23 cellular contexts compared by ENCODE assay signal in the genomic region with DNA sequence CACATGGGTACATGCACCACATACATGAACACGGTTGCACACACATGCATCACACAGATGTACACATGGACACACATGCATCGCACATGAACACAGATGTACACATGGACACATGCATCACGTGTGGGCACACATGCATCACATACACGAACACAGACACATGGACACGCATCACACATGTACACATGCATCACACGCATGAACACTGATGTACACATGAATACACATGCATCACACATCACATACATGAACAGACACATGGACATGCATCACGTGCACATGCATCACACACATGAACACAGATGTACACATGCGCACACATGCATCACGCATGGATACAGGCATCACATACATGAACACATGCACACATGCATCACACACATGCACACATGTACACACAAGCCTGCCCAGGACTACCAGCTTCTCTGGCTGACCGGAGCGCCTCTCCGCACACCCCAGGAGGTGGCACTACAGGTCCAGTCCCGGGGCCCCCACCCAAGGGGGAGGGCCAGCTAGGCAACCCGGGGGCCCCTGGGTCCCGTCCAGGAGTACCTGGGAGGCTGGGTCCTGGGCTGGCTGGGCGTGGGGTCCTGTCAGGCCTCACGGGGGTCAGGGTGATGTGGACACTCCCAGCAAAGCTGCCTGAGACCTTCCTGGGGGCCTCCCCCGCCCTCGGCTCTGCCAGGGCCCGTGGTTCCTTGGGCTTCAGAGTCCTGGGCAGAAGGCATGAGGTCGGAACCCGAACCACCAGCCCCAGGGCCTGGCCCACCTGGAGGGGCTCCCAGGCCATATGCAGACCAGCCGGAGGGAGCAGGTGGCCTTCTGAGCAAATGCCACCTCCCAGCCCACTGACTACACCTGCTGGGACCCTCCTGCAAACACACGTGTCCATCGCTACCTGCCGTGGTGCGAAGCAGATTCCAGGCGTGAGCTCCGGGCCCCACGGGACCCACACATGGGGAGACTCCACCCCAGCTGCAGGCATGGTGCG. TPM values are rescaled to one million over a fixed set of nuclear protein-coding genes. Genes with fewer than 3 reads are reported as not detected.
DNase-seq lines count a peak whose midpoint lies in the region; ATAC-seq, FAIRE-seq and TF ChIP-seq lines count a peak whose summit lies in the region.
"Had no signal": no experiment of that assay in that cellular context is flagged by ENCODE, and none has a peak within 500 bp of the region (broad histone marks: within the 10 kb centered on the region; RNA-seq: fewer than 3 reads in every experiment).

No MANE protein-coding gene starts in this region.

- FAIRE-seq in urothelium cell line (lab: Jason Lieb, UNC) = peak; percentile 100

- TF ChIP-seq CTCF in astrocyte of the spinal cord (IDR thresholded peaks at IDR 0.05; ENCODE audit: low read depth, low read length) = peak; percentile 8

- ATAC-seq in left lobe of liver = peak; percentile 45
- ATAC-seq in GM21423 (IDR thresholded peaks at IDR 0.05; ENCODE audit: unreplicated experiment) = no peak
- ATAC-seq: Panc1 had no signal

- no peak overlapping the region for H3K4me3 ChIP-seq in astrocyte of the spinal cord (ENCODE audit: low read depth, low read length)
- H3K4me3 ChIP-seq: MG63, prostate gland, smooth muscle cell, tibial nerve had no signal

- in situ Hi-C loops in astrocyte of the spinal cord (cut with HindIII; ENCODE audit: low sequenced_read_pairs) = no loop called here

- DNase-seq in DMS 273 (lab: John Stamatoyannopoulos, UW; ENCODE audit: unreplicated experiment) (peak; percentile 41), DMS 273 treated with DMSO at 0.1 percent for 48 hours (lab: John Stamatoyannopoulos, UW) (no peak), astrocyte of the spinal cord (ENCODE audit: low read depth, low spot score) (no peak), left lobe of liver (ENCODE audit: low spot score) (no peak), urothelium cell line (ENCODE audit: low spot score) (no peak), cerebellar nuclear complex (lab: John Stamatoyannopoulos, UW) (no peak), kidney tubule cell (ENCODE audit: low spot score) (no peak)
- DNase-seq: activated CD4-positive, alpha-beta memory T cell treated with anti-CD3 and anti-CD28 coated beads for 36 hours; activated gamma-delta T cell; AML-193; CD8-positive, alpha-beta memory T cell; DND-41; effector CD8-positive, alpha-beta T cell; MG63; NCI-H1694 treated with DMSO at 0.1 percent for 48 hours; NCI-H82; stimulated activated CD4-positive, alpha-beta T cell treated with anti-CD3 and anti-CD28 coated beads, Interleukin-4, amount 100 ng/mL, for 1 hour; T-helper 2 cell had no signal

RNA-seq across cellular contexts. Expression of a gene that starts 19.6 kb away (rescaled TPM):
- total RNA-seq in left lobe of liver = 18.0 TPM
